8 cellular contexts compared by ENCODE assay signal in genomic region chr1:64864018-64864945, GRCh38.
DNase-seq lines count a peak whose midpoint lies in the region; ATAC-seq and TF ChIP-seq lines count a peak whose summit lies in the region.

No MANE protein-coding gene starts in this region.

- no peak for TF ChIP-seq CTCF in nephron progenitor cell (IDR thresholded peaks at IDR 0.05)

- peak; percentile 98 for DNase-seq in NOMO-1 treated with DMSO at 0.1 percent for 48 hours (lab: John Stamatoyannopoulos, UW; ENCODE audit: unreplicated experiment)
- DNase-seq in left colon, result peak; percentile 63 to 69
- DNase-seq in stimulated activated CD8-positive, alpha-beta memory T cell treated with anti-CD3 and anti-CD28 coated beads, Interleukin-7, amount 100 ng/mL, for 4 hours (ENCODE audit: low read depth in 2 of 2), result peak; percentile 33 to 47
- no peak for DNase-seq in nephron progenitor cell
- DNase-seq in DMS 273 treated with DMSO at 0.1 percent for 48 hours (lab: John Stamatoyannopoulos, UW), result no peak

- H3K27ac Mint-ChIP-seq in activated T-helper 17 cell treated with anti-CD3 and anti-CD28 coated beads, Interleukin-2, amount 50 U/mL, for 72 hours, result peak overlapping the region; percentile 72
- H3K27ac Mint-ChIP-seq in nephron progenitor cell, result no peak overlapping the region

- H3K4me1 Mint-ChIP-seq in activated T-helper 17 cell treated with anti-CD3 and anti-CD28 coated beads, Interleukin-2, amount 50 U/mL, for 72 hours, result peaks cover 24% of the 10 kb centered on the region
- H3K4me1 Mint-ChIP-seq in nephron progenitor cell, result no peaks in the 10 kb centered on the region

- H3K9me3 Mint-ChIP-seq in activated T-helper 17 cell treated with anti-CD3 and anti-CD28 coated beads, Interleukin-2, amount 50 U/mL, for 72 hours, result no peaks in the 10 kb centered on the region
- no peaks in the 10 kb centered on the region for H3K9me3 Mint-ChIP-seq in nephron progenitor cell

- peak; percentile 100 for ATAC-seq in GM18867 (IDR thresholded peaks at IDR 0.05; ENCODE audit: unreplicated experiment)
- peak; percentile 99 for ATAC-seq in HG02884 (IDR thresholded peaks at IDR 0.05; ENCODE audit: unreplicated experiment)
- peak; percentile 88 for ATAC-seq in activated T-helper 17 cell treated with anti-CD3 and anti-CD28 coated beads, Interleukin-2, amount 50 U/mL, for 72 hours (replicated peaks)
- ATAC-seq in left colon, result peak; percentile 90

- H3K27me3 Mint-ChIP-seq in activated T-helper 17 cell treated with anti-CD3 and anti-CD28 coated beads, Interleukin-2, amount 50 U/mL, for 72 hours, result no peaks in the 10 kb centered on the region
- H3K27me3 Mint-ChIP-seq in nephron progenitor cell (ENCODE audit: low read depth, poor library complexity), result no peaks in the 10 kb centered on the region

- H3K4me3 Mint-ChIP-seq in activated T-helper 17 cell treated with anti-CD3 and anti-CD28 coated beads, Interleukin-2, amount 50 U/mL, for 72 hours, result peak overlapping the region; percentile 35
- no peak overlapping the region for H3K4me3 Mint-ChIP-seq in nephron progenitor cell

- intact Hi-C loops in left colon (cut with DNase I, micrococcal nuclease), result no loop called here

- H3K36me3 Mint-ChIP-seq in activated T-helper 17 cell treated with anti-CD3 and anti-CD28 coated beads, Interleukin-2, amount 50 U/mL, for 72 hours (ENCODE audit: low read depth), result peaks cover 86% of the 10 kb centered on the region
- H3K36me3 Mint-ChIP-seq in nephron progenitor cell (ENCODE audit: low read depth), result peaks cover 36% of the 10 kb centered on the region

Comparison
In these comparisons a context has a peak if more than half of its experiments do, and no peak if none do; other contexts are left out.
1. DNase-seq: peak in NOMO-1 treated with DMSO at 0.1 percent for 48 hours (single experiment), left colon (2 of 2) and stimulated activated CD8-positive, alpha-beta memory T cell treated with anti-CD3 and anti-CD28 coated beads, Interleukin-7, amount 100 ng/mL, for 4 hours (2 of 2); none in nephron progenitor cell (single experiment) and DMS 273 treated with DMSO at 0.1 percent for 48 hours (single experiment).
2. Peak in every context shown above with its lines, with median percentiles within 50 percentile points of each other: ATAC-seq.